Comparison of ENCODE assay signal across 8 cellular contexts in genomic region chr12:70242695-70243509, GRCh38. TPM values are rescaled to one million over a fixed set of nuclear protein-coding genes. Genes with fewer than 3 reads are reported as not detected.
A peak's percentile ranks its signal among the peaks of the same experiment; 100 is the strongest.
DNase-seq lines count a peak whose midpoint lies in the region; ATAC-seq lines count a peak whose summit lies in the region.

Gene CNOT2, plus strand, starts transcription at chr12:70243433. Its CDS starts 34,794 bp downstream, at chr12:70278227.

- peak; percentile 82 for ATAC-seq in GM21528 (IDR thresholded peaks at IDR 0.05; ENCODE audit: low FRiP score, unreplicated experiment)

- H3K27ac ChIP-seq in epithelial cell of prostate: peak within 1 kb of the TSS; percentile 97

- DNase-seq in DMS 273 treated with DMSO at 0.1 percent for 48 hours (lab: John Stamatoyannopoulos, UW) (peak; percentile 62), HuH-7.5 (ENCODE audit: low spot score) (peak; percentile 70), OCI-M1 (lab: John Stamatoyannopoulos, UW) (peak; percentile 92), activated T-cell treated with anti-CD3 and anti-CD28 coated beads for 4 hours (peak; percentile 87), epithelial cell of prostate (ENCODE audit: low read depth, low spot score) (peak; percentile 50), mucosa of gallbladder (ENCODE audit: low spot score) (peak; percentile 92)
- peak; percentile 85 for DNase-seq in stimulated activated CD8-positive, alpha-beta memory T cell treated with anti-CD3 and anti-CD28 coated beads, Interleukin-4, amount 100 ng/mL, for 24 hours (ENCODE audit: low read depth)

RNA-seq across cellular contexts. Expression of gene CNOT2, which starts in this region (rescaled TPM):
- total RNA-seq in mucosa of gallbladder: 75.2 TPM

Comparison
In these comparisons a context has a peak if more than half of its experiments do, and no peak if none do; other contexts are left out.
1. Peak in every context shown above with its lines: DNase-seq, ATAC-seq and H3K27ac ChIP-seq.